1 cellular context compared by ENCODE assay signal in the genomic region with DNA sequence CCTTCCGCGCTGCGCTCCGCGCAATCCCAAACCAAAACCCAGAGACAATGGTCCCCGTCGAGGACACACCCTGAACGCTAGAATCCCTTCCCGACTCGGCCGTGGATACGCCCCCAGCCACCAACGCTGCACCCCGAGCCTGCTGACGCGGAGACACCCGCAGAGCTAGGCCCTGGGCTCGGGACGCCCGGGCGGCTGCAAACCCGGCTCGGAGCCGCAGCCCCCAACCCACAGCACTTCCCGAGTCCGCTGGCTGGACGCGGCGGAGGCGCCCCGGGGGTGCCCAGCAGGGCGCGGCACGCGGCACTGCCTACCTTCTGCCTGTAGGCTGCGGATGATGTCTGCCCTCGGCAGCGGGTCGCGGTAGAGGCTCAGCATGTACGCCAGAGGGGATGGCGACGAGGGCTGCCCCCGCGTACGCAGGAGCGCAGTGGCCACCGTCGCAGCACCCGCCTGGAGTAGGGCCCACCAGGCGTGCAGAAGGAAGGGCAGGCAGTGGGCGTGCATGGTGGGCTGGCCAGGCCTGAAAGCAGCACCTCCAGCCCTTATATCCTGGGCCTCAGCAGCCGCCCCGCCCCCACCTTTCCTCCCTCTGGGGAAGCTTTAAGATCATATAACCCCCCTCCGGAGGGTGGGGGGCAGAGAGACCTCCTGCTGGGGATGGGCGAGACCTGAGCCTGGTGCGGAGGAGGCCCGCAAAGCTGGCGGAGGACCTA.
TF ChIP-seq lines count a peak whose summit lies in the region.

A gene (minus strand): TSS at position 521 of the 716 bp plus-strand sequence. CDS start 14 bp downstream, at position 507.

TF ChIP-seq in K562, 482 proteins besides CTCF, POLR2A, EP300 and RAD21 (continued from another document):
- TF ChIP-seq, protein P1, sequence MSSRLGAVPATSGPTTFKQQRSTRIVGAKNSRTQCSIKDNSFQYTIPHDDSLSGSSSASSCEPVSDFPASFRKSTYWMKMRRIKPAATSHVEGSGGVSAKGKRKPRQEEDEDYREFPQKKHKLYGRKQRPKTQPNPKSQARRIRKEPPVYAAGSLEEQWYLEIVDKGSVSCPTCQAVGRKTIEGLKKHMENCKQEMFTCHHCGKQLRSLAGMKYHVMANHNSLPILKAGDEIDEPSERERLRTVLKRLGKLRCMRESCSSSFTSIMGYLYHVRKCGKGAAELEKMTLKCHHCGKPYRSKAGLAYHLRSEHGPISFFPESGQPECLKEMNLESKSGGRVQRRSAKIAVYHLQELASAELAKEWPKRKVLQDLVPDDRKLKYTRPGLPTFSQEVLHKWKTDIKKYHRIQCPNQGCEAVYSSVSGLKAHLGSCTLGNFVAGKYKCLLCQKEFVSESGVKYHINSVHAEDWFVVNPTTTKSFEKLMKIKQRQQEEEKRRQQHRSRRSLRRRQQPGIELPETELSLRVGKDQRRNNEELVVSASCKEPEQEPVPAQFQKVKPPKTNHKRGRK (tag; IDR thresholded peaks at IDR 0.05), result no peak
